In genomic region chr11:74338963-74339362, GRCh38 we compare ENCODE assay signal across 33 cellular contexts. TPM values are rescaled to one million over a fixed set of nuclear protein-coding genes. Genes with fewer than 3 reads are reported as not detected.
"Had no signal": no experiment of that assay in that cellular context is flagged by ENCODE, and none has a peak within 500 bp of the region (broad histone marks: within the 10 kb centered on the region; RNA-seq: fewer than 3 reads in every experiment).

No MANE protein-coding gene starts in this region.

- H3K4me1 ChIP-seq: foreskin keratinocyte, left lung, prostate gland, sigmoid colon, suprapubic skin had no signal

- H3K9me3 Mint-ChIP-seq: activated CD4-positive, alpha-beta memory T cell treated with anti-CD3 and anti-CD28 coated beads, Interleukin-2, amount 10 ng/mL, durations not matched to agents 7 days and 5 days; activated CD4-positive, alpha-beta T cell treated with anti-CD3 and anti-CD28 coated beads, Interleukin-2, amount 10 ng/mL, durations not matched to agents 7 days and 5 days; activated T-cell treated with anti-CD3 and anti-CD28 coated beads, Interleukin-2, amount 50 U/mL, for 24 hours; dendritic cell treated with granulocyte-macrophage colony-stimulating factor and Interleukin-4, amounts not matched to agents 40 ng/mL and 50 ng/mL, for 4 days; endodermal cell; nephron progenitor cell; stimulated activated naive B cell treated with anti-CD40 and anti-IgM and Interleukin-4, amounts not matched to agents 10 μg/mL and 1 μg/mL and 100 μg/mL, for 72 hours; WTC11 had no signal

- H3K4me2 ChIP-seq: smooth muscle cell had no signal

- H3K4me3 Mint-ChIP-seq: activated CD4-positive, alpha-beta memory T cell treated with anti-CD3 and anti-CD28 coated beads, Interleukin-2, amount 10 ng/mL, durations not matched to agents 7 days and 5 days; activated CD4-positive, alpha-beta T cell treated with anti-CD3 and anti-CD28 coated beads, Interleukin-2, amount 10 ng/mL, durations not matched to agents 7 days and 5 days; activated T-cell treated with anti-CD3 and anti-CD28 coated beads, Interleukin-2, amount 50 U/mL, for 24 hours; dendritic cell treated with granulocyte-macrophage colony-stimulating factor and Interleukin-4, amounts not matched to agents 40 ng/mL and 50 ng/mL, for 4 days; endodermal cell; naive B cell; nephron progenitor cell; stimulated activated naive B cell treated with anti-CD40 and anti-IgM and Interleukin-4, amounts not matched to agents 10 μg/mL and 1 μg/mL and 100 μg/mL, for 72 hours; T-helper 17 cell; WTC11 had no signal

- ATAC-seq: esophagus mucosa; foreskin keratinocyte; heart right ventricle; left lung; stimulated activated naive B cell treated with anti-CD40 and anti-IgM and Interleukin-4, amounts not matched to agents 10 μg/mL and 1 μg/mL and 100 μg/mL, for 72 hours; T-helper 17 cell; WTC11 had no signal

- H3K27ac ChIP-seq: foreskin keratinocyte, heart right ventricle, left lung, neutrophil, prostate gland, sigmoid colon, suprapubic skin, tibial artery had no signal

- H3K27me3 Mint-ChIP-seq: activated CD4-positive, alpha-beta memory T cell treated with anti-CD3 and anti-CD28 coated beads, Interleukin-2, amount 10 ng/mL, durations not matched to agents 7 days and 5 days; activated CD4-positive, alpha-beta T cell treated with anti-CD3 and anti-CD28 coated beads, Interleukin-2, amount 10 ng/mL, durations not matched to agents 7 days and 5 days; activated T-cell treated with anti-CD3 and anti-CD28 coated beads, Interleukin-2, amount 50 U/mL, for 24 hours; dendritic cell treated with granulocyte-macrophage colony-stimulating factor and Interleukin-4, amounts not matched to agents 40 ng/mL and 50 ng/mL, for 4 days; naive B cell; stimulated activated naive B cell treated with anti-CD40 and anti-IgM and Interleukin-4, amounts not matched to agents 10 μg/mL and 1 μg/mL and 100 μg/mL, for 72 hours; T-helper 17 cell had no signal

- DNase-seq: activated CD4-positive, alpha-beta memory T cell treated with anti-CD3 and anti-CD28 coated beads, Interleukin-2, amount 10 ng/mL, durations not matched to agents 7 days and 5 days; activated CD4-positive, alpha-beta T cell treated with anti-CD3 and anti-CD28 coated beads for 1 hour; activated CD4-positive, alpha-beta T cell treated with anti-CD3 and anti-CD28 coated beads, Interleukin-2, amount 10 ng/mL, durations not matched to agents 7 days and 5 days; activated CD8-positive, alpha-beta memory T cell treated with anti-CD3 and anti-CD28 coated beads, Interleukin-2, amount 50 U/mL, for 48 hours; activated gamma-delta T cell; activated naive CD4-positive, alpha-beta T cell treated with anti-CD3 and anti-CD28 coated beads, Interleukin-2, amount 50 U/mL, for 16 hours; activated T-cell treated with anti-CD3 and anti-CD28 coated beads, Interleukin-2, amount 50 U/mL, for 24 hours; amniotic stem cell; caudate nucleus; endodermal cell; foreskin keratinocyte; heart right ventricle; kidney glomerular epithelial cell; left lung; mesendoderm; naive B cell; nephron progenitor cell; retina; sigmoid colon; stimulated activated CD4-positive, alpha-beta T cell treated with anti-CD3 and anti-CD28 coated beads, Interleukin-1b, Interleukin-23, amount 100 ng/mL, for 48 hours; stimulated activated naive B cell treated with anti-CD40 and anti-IgM and Interleukin-4, amounts not matched to agents 10 μg/mL and 1 μg/mL and 100 μg/mL, for 72 hours; T-helper 17 cell; T1000; tibial artery had no signal

- H3K4me1 Mint-ChIP-seq: endodermal cell; naive B cell; nephron progenitor cell; stimulated activated naive B cell treated with anti-CD40 and anti-IgM and Interleukin-4, amounts not matched to agents 10 μg/mL and 1 μg/mL and 100 μg/mL, for 72 hours; WTC11 had no signal

- FAIRE-seq: astrocyte had no signal

- H3K27ac Mint-ChIP-seq: activated CD4-positive, alpha-beta memory T cell treated with anti-CD3 and anti-CD28 coated beads, Interleukin-2, amount 10 ng/mL, durations not matched to agents 7 days and 5 days; activated CD4-positive, alpha-beta T cell treated with anti-CD3 and anti-CD28 coated beads, Interleukin-2, amount 10 ng/mL, durations not matched to agents 7 days and 5 days; activated T-cell treated with anti-CD3 and anti-CD28 coated beads, Interleukin-2, amount 50 U/mL, for 24 hours; dendritic cell treated with granulocyte-macrophage colony-stimulating factor and Interleukin-4, amounts not matched to agents 40 ng/mL and 50 ng/mL, for 4 days; endodermal cell; naive B cell; nephron progenitor cell; stimulated activated naive B cell treated with anti-CD40 and anti-IgM and Interleukin-4, amounts not matched to agents 10 μg/mL and 1 μg/mL and 100 μg/mL, for 72 hours; T-helper 17 cell; WTC11 had no signal

- H3K36me3 ChIP-seq: prostate gland had no signal

- H3K27me3 ChIP-seq: foreskin keratinocyte, heart right ventricle, left lung, neutrophil, sigmoid colon, suprapubic skin, tibial artery had no signal

- H3K4me3 ChIP-seq: heart right ventricle, left lung, lung, prostate gland, sigmoid colon, smooth muscle cell, suprapubic skin, tibial artery had no signal

- H3K9me3 ChIP-seq: heart right ventricle, left lung, neutrophil, prostate gland, sigmoid colon, suprapubic skin, tibial artery had no signal

RNA-seq across cellular contexts. Expression of gene P4HA3, which starts 27.5 kb away (rescaled TPM):
- total RNA-seq: activated CD4-positive, alpha-beta memory T cell treated with anti-CD3 and anti-CD28 coated beads, Interleukin-2, amount 10 ng/mL, durations not matched to agents 7 days and 5 days; activated CD4-positive, alpha-beta T cell treated with anti-CD3 and anti-CD28 coated beads, Interleukin-2, amount 10 ng/mL, durations not matched to agents 7 days and 5 days; endodermal cell; T-helper 17 cell had no signal
